Comparison of ENCODE assay signal across 1 cellular context in genomic region chr14:100286484-100287191, GRCh38.
TF ChIP-seq lines count a peak whose summit lies in the region.

No MANE protein-coding gene starts in this region.

TF ChIP-seq in H1, 55 proteins besides CTCF, POLR2A, EP300 and RAD21:
- TF ChIP-seq BRCA1 (IDR thresholded peaks at IDR 0.05; ENCODE audit: low read depth, low read length), result no peak
- no peak for TF ChIP-seq CBX5 (IDR thresholded peaks at IDR 0.05; ENCODE audit: low read depth, low read length)
- no peak for TF ChIP-seq KDM4A (IDR thresholded peaks at IDR 0.05; ENCODE audit: low read depth, low read length, severe bottlenecking)
- no peak for TF ChIP-seq USF2 (IDR thresholded peaks at IDR 0.05; ENCODE audit: low read length)
- no peak for TF ChIP-seq CBX8 (IDR thresholded peaks at IDR 0.05; ENCODE audit: borderline replicate concordance, low read depth, low read length)
- TF ChIP-seq GABPA (IDR thresholded peaks at IDR 0.05; ENCODE audit: borderline replicate concordance, insufficient read depth, low read length), result no peak
- no peak for TF ChIP-seq RFX5 (IDR thresholded peaks at IDR 0.05; ENCODE audit: borderline replicate concordance, low read depth, low read length)
- TF ChIP-seq NRF1 (IDR thresholded peaks at IDR 0.05; ENCODE audit: low read depth, low read length), result no peak
